16 cellular contexts compared by ENCODE assay signal in genomic region chr21:31406510-31406909, GRCh38.
A peak's percentile ranks its signal among the peaks of the same experiment; 100 is the strongest.
DNase-seq lines count a peak whose midpoint lies in the region; ATAC-seq lines count a peak whose summit lies in the region.
"Had no signal": no experiment of that assay in that cellular context is flagged by ENCODE, and none has a peak within 500 bp of the region (broad histone marks: within the 10 kb centered on the region; RNA-seq: fewer than 3 reads in every experiment).

No MANE protein-coding gene starts in this region.

- DNase-seq in activated CD4-positive, alpha-beta T cell treated with anti-CD3 and anti-CD28 coated beads for 36 hours = peak; percentile 13
- no peak for DNase-seq in activated CD4-positive, alpha-beta T cell treated with anti-CD3 and anti-CD28 coated beads for 4 hours
- DNase-seq in activated T-cell treated with anti-CD3 and anti-CD28 coated beads, Interleukin-2, amount 50 U/mL, for 72 hours = no peak
- no peak for DNase-seq in activated T-cell treated with anti-CD3 and anti-CD28 coated beads, Interleukin-2, amount 50 U/mL, for 24 hours
- DNase-seq in activated naive CD8-positive, alpha-beta T cell treated with anti-CD3 and anti-CD28 coated beads, Interleukin-2, amount 50 U/mL, for 24 hours = no peak
- DNase-seq in activated naive CD8-positive, alpha-beta T cell treated with anti-CD3 and anti-CD28 coated beads for 36 hours = no peak
- DNase-seq: Caco-2; CD4-positive, CD25-positive, alpha-beta regulatory T cell; CD8-positive, alpha-beta T cell; DMS153; DND-41; H7; HCEC 1CT had no signal

- CTCF ChIA-PET in activated CD4-positive, alpha-beta T cell treated with anti-CD3 and anti-CD28 coated beads for 36 hours (lab: Charles Lee) = no interaction called here

- no peak overlapping the region for H3K4me3 Mint-ChIP-seq in activated CD4-positive, alpha-beta T cell treated with anti-CD3 and anti-CD28 coated beads for 36 hours
- no peak overlapping the region for H3K4me3 Mint-ChIP-seq in activated T-cell treated with anti-CD3 and anti-CD28 coated beads, Interleukin-2, amount 50 U/mL, for 72 hours
- H3K4me3 Mint-ChIP-seq in activated T-cell treated with anti-CD3 and anti-CD28 coated beads, Interleukin-2, amount 50 U/mL, for 24 hours = no peak overlapping the region
- H3K4me3 Mint-ChIP-seq in activated naive CD8-positive, alpha-beta T cell treated with anti-CD3 and anti-CD28 coated beads, Interleukin-2, amount 50 U/mL, for 24 hours = no peak overlapping the region
- H3K4me3 Mint-ChIP-seq in activated naive CD8-positive, alpha-beta T cell treated with anti-CD3 and anti-CD28 coated beads for 36 hours = no peak overlapping the region
- no peak overlapping the region for H3K4me3 Mint-ChIP-seq in activated T-helper 17 cell treated with anti-CD3 and anti-CD28 coated beads, Interleukin-2, amount 50 U/mL, for 72 hours
- H3K4me3 Mint-ChIP-seq: B cell; CD4-positive, CD25-positive, alpha-beta regulatory T cell; CD8-positive, alpha-beta T cell had no signal

- ATAC-seq in activated CD4-positive, alpha-beta T cell treated with anti-CD3 and anti-CD28 coated beads for 36 hours = peak; percentile 37
- peak; percentile 31 to 51 for ATAC-seq in activated T-cell treated with anti-CD3 and anti-CD28 coated beads, Interleukin-2, amount 50 U/mL, for 72 hours (replicated peaks in 1 of 2)
- ATAC-seq in activated naive CD8-positive, alpha-beta T cell treated with anti-CD3 and anti-CD28 coated beads, Interleukin-2, amount 50 U/mL, for 24 hours = peak; percentile 73
- peak; percentile 21 for ATAC-seq in activated T-helper 17 cell treated with anti-CD3 and anti-CD28 coated beads, Interleukin-2, amount 50 U/mL, for 72 hours (replicated peaks)
- ATAC-seq in GM21367 (IDR thresholded peaks at IDR 0.05; ENCODE audit: unreplicated experiment) = no peak
- ATAC-seq: CD8-positive, alpha-beta T cell had no signal

- peaks cover 18% of the 10 kb centered on the region for H3K4me1 Mint-ChIP-seq in activated CD4-positive, alpha-beta T cell treated with anti-CD3 and anti-CD28 coated beads for 36 hours
- peaks cover 26% of the 10 kb centered on the region for H3K4me1 Mint-ChIP-seq in activated T-cell treated with anti-CD3 and anti-CD28 coated beads, Interleukin-2, amount 50 U/mL, for 72 hours (ENCODE audit: low read depth)
- H3K4me1 Mint-ChIP-seq in activated T-cell treated with anti-CD3 and anti-CD28 coated beads, Interleukin-2, amount 50 U/mL, for 24 hours (ENCODE audit: low read depth) = peaks cover 26% of the 10 kb centered on the region
- H3K4me1 Mint-ChIP-seq in activated naive CD8-positive, alpha-beta T cell treated with anti-CD3 and anti-CD28 coated beads, Interleukin-2, amount 50 U/mL, for 24 hours = peaks cover 32% of the 10 kb centered on the region
- peaks cover 8% of the 10 kb centered on the region for H3K4me1 Mint-ChIP-seq in activated naive CD8-positive, alpha-beta T cell treated with anti-CD3 and anti-CD28 coated beads for 36 hours
- H3K4me1 Mint-ChIP-seq in activated T-helper 17 cell treated with anti-CD3 and anti-CD28 coated beads, Interleukin-2, amount 50 U/mL, for 72 hours = peaks cover 5% of the 10 kb centered on the region
- H3K4me1 Mint-ChIP-seq: B cell had no signal

- POLR2A ChIA-PET in activated CD4-positive, alpha-beta T cell treated with anti-CD3 and anti-CD28 coated beads for 36 hours (lab: Charles Lee) = no interaction called here

- intact Hi-C loops in activated CD4-positive, alpha-beta T cell treated with anti-CD3 and anti-CD28 coated beads for 36 hours (cut with DNase I, micrococcal nuclease) = no loop called here

- no peaks in the 10 kb centered on the region for H3K36me3 Mint-ChIP-seq in activated CD4-positive, alpha-beta T cell treated with anti-CD3 and anti-CD28 coated beads for 36 hours (ENCODE audit: low read depth)
- no peaks in the 10 kb centered on the region for H3K36me3 Mint-ChIP-seq in activated T-cell treated with anti-CD3 and anti-CD28 coated beads, Interleukin-2, amount 50 U/mL, for 72 hours (ENCODE audit: insufficient read depth in 2 of 2)
- no peaks in the 10 kb centered on the region for H3K36me3 Mint-ChIP-seq in activated T-cell treated with anti-CD3 and anti-CD28 coated beads, Interleukin-2, amount 50 U/mL, for 24 hours (ENCODE audit: low read depth)
- H3K36me3 Mint-ChIP-seq in activated naive CD8-positive, alpha-beta T cell treated with anti-CD3 and anti-CD28 coated beads, Interleukin-2, amount 50 U/mL, for 24 hours (ENCODE audit: low read depth) = no peaks in the 10 kb centered on the region
- H3K36me3 Mint-ChIP-seq in activated naive CD8-positive, alpha-beta T cell treated with anti-CD3 and anti-CD28 coated beads for 36 hours = no peaks in the 10 kb centered on the region
- H3K36me3 Mint-ChIP-seq in activated T-helper 17 cell treated with anti-CD3 and anti-CD28 coated beads, Interleukin-2, amount 50 U/mL, for 72 hours (ENCODE audit: low read depth) = no peaks in the 10 kb centered on the region
- H3K36me3 Mint-ChIP-seq: CD4-positive, CD25-positive, alpha-beta regulatory T cell; CD8-positive, alpha-beta T cell had no signal

- no peak overlapping the region for H3K27ac Mint-ChIP-seq in activated CD4-positive, alpha-beta T cell treated with anti-CD3 and anti-CD28 coated beads for 36 hours
- no peak overlapping the region for H3K27ac Mint-ChIP-seq in activated T-cell treated with anti-CD3 and anti-CD28 coated beads, Interleukin-2, amount 50 U/mL, for 72 hours
- no peak overlapping the region for H3K27ac Mint-ChIP-seq in activated T-cell treated with anti-CD3 and anti-CD28 coated beads, Interleukin-2, amount 50 U/mL, for 24 hours
- no peak overlapping the region for H3K27ac Mint-ChIP-seq in activated naive CD8-positive, alpha-beta T cell treated with anti-CD3 and anti-CD28 coated beads, Interleukin-2, amount 50 U/mL, for 24 hours
- H3K27ac Mint-ChIP-seq in activated naive CD8-positive, alpha-beta T cell treated with anti-CD3 and anti-CD28 coated beads for 36 hours = no peak overlapping the region
- no peak overlapping the region for H3K27ac Mint-ChIP-seq in activated T-helper 17 cell treated with anti-CD3 and anti-CD28 coated beads, Interleukin-2, amount 50 U/mL, for 72 hours
- H3K27ac Mint-ChIP-seq: B cell; CD8-positive, alpha-beta T cell had no signal

- H3K27me3 Mint-ChIP-seq in activated CD4-positive, alpha-beta T cell treated with anti-CD3 and anti-CD28 coated beads for 36 hours = no peaks in the 10 kb centered on the region
- no peaks in the 10 kb centered on the region for H3K27me3 Mint-ChIP-seq in activated T-cell treated with anti-CD3 and anti-CD28 coated beads, Interleukin-2, amount 50 U/mL, for 72 hours (ENCODE audit: low read depth)
- no peaks in the 10 kb centered on the region for H3K27me3 Mint-ChIP-seq in activated T-cell treated with anti-CD3 and anti-CD28 coated beads, Interleukin-2, amount 50 U/mL, for 24 hours
- no peaks in the 10 kb centered on the region for H3K27me3 Mint-ChIP-seq in activated naive CD8-positive, alpha-beta T cell treated with anti-CD3 and anti-CD28 coated beads, Interleukin-2, amount 50 U/mL, for 24 hours
- no peaks in the 10 kb centered on the region for H3K27me3 Mint-ChIP-seq in activated naive CD8-positive, alpha-beta T cell treated with anti-CD3 and anti-CD28 coated beads for 36 hours
- H3K27me3 Mint-ChIP-seq in activated T-helper 17 cell treated with anti-CD3 and anti-CD28 coated beads, Interleukin-2, amount 50 U/mL, for 72 hours = no peaks in the 10 kb centered on the region
- H3K27me3 Mint-ChIP-seq: B cell; CD4-positive, CD25-positive, alpha-beta regulatory T cell had no signal

- H3K9me3 Mint-ChIP-seq in activated CD4-positive, alpha-beta T cell treated with anti-CD3 and anti-CD28 coated beads for 36 hours (ENCODE audit: low read depth) = no peaks in the 10 kb centered on the region
- H3K9me3 Mint-ChIP-seq in activated T-cell treated with anti-CD3 and anti-CD28 coated beads, Interleukin-2, amount 50 U/mL, for 72 hours = no peaks in the 10 kb centered on the region
- H3K9me3 Mint-ChIP-seq in activated T-cell treated with anti-CD3 and anti-CD28 coated beads, Interleukin-2, amount 50 U/mL, for 24 hours = no peaks in the 10 kb centered on the region
- no peaks in the 10 kb centered on the region for H3K9me3 Mint-ChIP-seq in activated naive CD8-positive, alpha-beta T cell treated with anti-CD3 and anti-CD28 coated beads, Interleukin-2, amount 50 U/mL, for 24 hours
- peaks cover 1% of the 10 kb centered on the region for H3K9me3 Mint-ChIP-seq in activated naive CD8-positive, alpha-beta T cell treated with anti-CD3 and anti-CD28 coated beads for 36 hours
- no peaks in the 10 kb centered on the region for H3K9me3 Mint-ChIP-seq in activated T-helper 17 cell treated with anti-CD3 and anti-CD28 coated beads, Interleukin-2, amount 50 U/mL, for 72 hours
- H3K9me3 Mint-ChIP-seq: CD4-positive, CD25-positive, alpha-beta regulatory T cell; CD8-positive, alpha-beta T cell had no signal
